In the genomic region with DNA sequence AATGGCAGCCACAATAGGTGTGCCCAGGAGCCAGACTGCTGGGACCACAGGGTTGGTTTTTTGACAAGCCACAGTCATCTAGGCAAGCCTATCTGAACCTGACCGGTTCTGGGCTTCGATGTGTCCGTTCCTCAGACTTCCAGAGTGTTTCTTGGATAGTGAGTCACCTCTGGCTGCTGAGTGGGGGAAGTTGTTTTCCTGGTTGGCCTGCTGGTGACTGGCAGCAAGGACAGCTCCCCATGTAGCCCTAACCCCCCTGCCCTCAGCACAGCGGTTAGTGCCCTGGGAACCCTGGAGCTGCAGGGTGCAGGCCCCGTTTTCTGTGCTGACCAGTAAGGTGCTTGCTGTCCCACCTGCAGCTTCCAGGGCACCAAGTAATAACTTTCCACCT, we compare ENCODE assay signal across 1 cellular context.
TF ChIP-seq lines count a peak whose summit lies in the region.

No MANE protein-coding gene starts in this region.

TF ChIP-seq in SK-N-SH, 30 proteins besides CTCF, POLR2A, EP300 and RAD21:
- TF ChIP-seq, protein P1, sequence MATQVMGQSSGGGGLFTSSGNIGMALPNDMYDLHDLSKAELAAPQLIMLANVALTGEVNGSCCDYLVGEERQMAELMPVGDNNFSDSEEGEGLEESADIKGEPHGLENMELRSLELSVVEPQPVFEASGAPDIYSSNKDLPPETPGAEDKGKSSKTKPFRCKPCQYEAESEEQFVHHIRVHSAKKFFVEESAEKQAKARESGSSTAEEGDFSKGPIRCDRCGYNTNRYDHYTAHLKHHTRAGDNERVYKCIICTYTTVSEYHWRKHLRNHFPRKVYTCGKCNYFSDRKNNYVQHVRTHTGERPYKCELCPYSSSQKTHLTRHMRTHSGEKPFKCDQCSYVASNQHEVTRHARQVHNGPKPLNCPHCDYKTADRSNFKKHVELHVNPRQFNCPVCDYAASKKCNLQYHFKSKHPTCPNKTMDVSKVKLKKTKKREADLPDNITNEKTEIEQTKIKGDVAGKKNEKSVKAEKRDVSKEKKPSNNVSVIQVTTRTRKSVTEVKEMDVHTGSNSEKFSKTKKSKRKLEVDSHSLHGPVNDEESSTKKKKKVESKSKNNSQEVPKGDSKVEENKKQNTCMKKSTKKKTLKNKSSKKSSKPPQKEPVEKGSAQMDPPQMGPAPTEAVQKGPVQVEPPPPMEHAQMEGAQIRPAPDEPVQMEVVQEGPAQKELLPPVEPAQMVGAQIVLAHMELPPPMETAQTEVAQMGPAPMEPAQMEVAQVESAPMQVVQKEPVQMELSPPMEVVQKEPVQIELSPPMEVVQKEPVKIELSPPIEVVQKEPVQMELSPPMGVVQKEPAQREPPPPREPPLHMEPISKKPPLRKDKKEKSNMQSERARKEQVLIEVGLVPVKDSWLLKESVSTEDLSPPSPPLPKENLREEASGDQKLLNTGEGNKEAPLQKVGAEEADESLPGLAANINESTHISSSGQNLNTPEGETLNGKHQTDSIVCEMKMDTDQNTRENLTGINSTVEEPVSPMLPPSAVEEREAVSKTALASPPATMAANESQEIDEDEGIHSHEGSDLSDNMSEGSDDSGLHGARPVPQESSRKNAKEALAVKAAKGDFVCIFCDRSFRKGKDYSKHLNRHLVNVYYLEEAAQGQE (IDR thresholded peaks at IDR 0.05; ENCODE audit: low read depth, low read length): no peak
- TF ChIP-seq POLR2AphosphoS5 (IDR thresholded peaks at IDR 0.05; ENCODE audit: low read depth, low read length) (no peak), SIN3A (IDR thresholded peaks at IDR 0.05; ENCODE audit: borderline replicate concordance, low read depth, low read length) (no peak), PBX3 (IDR thresholded peaks at IDR 0.05) (peak; percentile 61), USF1 (IDR thresholded peaks at IDR 0.05; ENCODE audit: borderline replicate concordance, low read depth) (no peak), TEAD4 (IDR thresholded peaks at IDR 0.05; ENCODE audit: borderline replicate concordance, insufficient read depth) (no peak), FOSL2 (IDR thresholded peaks at IDR 0.05; ENCODE audit: borderline replicate concordance, low read depth) (peak; percentile 70; the same call in 1 of the 2 replicates), FOXM1 (IDR thresholded peaks at IDR 0.05; ENCODE audit: low read depth) (no peak), MEF2A (IDR thresholded peaks at IDR 0.05; ENCODE audit: borderline replicate concordance, low read depth) (no peak)
- TF ChIP-seq, protein P2, sequence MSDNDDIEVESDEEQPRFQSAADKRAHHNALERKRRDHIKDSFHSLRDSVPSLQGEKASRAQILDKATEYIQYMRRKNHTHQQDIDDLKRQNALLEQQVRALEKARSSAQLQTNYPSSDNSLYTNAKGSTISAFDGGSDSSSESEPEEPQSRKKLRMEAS (IDR thresholded peaks at IDR 0.05; ENCODE audit: low read depth): peak; percentile 61; the same call in 1 of the 2 replicates
- TF ChIP-seq, protein P3, sequence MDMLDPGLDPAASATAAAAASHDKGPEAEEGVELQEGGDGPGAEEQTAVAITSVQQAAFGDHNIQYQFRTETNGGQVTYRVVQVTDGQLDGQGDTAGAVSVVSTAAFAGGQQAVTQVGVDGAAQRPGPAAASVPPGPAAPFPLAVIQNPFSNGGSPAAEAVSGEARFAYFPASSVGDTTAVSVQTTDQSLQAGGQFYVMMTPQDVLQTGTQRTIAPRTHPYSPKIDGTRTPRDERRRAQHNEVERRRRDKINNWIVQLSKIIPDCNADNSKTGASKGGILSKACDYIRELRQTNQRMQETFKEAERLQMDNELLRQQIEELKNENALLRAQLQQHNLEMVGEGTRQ (IDR thresholded peaks at IDR 0.05; ENCODE audit: borderline replicate concordance, low read depth, low read length): no peak
